In the genomic region with DNA sequence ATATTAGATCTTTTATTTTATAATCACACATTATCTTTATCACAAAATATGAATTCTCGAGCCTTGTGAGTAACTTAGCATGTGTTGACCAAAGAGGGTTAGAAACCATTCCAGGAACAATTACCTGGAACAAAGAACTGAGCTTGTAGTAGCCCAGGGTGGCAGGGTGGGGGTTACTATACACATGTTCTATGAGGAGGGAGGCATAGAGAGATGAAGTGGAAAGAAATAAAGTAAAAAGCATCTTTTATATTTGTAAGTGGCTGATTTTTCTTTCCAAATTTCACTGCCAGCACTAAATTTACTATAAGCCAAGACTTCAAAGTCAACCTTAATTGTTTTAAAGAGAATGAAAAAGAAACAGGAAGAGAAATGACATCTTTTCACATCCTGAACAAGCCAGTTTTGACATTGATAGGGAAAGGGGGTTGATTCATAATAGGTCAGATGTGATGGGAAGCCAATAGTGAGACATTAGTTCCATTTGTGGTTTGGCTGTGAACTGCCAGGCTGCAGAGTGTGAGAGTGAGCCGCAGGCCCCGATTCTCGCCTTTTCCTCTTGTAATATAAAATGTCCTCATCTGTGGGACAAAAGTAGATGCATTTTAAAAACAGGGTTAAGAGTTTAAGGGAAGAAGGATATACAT, we compare ENCODE assay signal across 8 cellular contexts. TPM values are rescaled to one million over a fixed set of nuclear protein-coding genes. Genes with fewer than 3 reads are reported as not detected.
DNase-seq lines count a peak whose midpoint lies in the region; ATAC-seq, FAIRE-seq and TF ChIP-seq lines count a peak whose summit lies in the region.

No MANE protein-coding gene starts in this region.

- peak; percentile 91 for ATAC-seq in HG03159 (IDR thresholded peaks at IDR 0.05; ENCODE audit: unreplicated experiment)
- ATAC-seq in activated CD8-positive, alpha-beta T cell treated with anti-CD3 and anti-CD28 coated beads, Interleukin-2, amount 10 ng/mL, durations not matched to agents 7 days and 5 days: peak; percentile 91

- TF ChIP-seq CTCF in PC-9 (conservative IDR thresholded peaks at IDR 0.05): no peak

- H3K27me3 ChIP-seq in PC-9 (ENCODE audit: insufficient read depth, low read depth): 0 out of 2 replicates have a peak, but pooled peaks cover 12% of the 10 kb centered on the region

- DNase-seq in GM19239 (ENCODE audit: insufficient read length, low spot score) (peak; percentile 48), HK-2 (ENCODE audit: unreplicated experiment) (no peak), GDM1 (lab: John Stamatoyannopoulos, UW) (no peak), PC-9 (no peak), mesenteric fat pad (ENCODE audit: low spot score) (no peak)
- peak; percentile 71 for DNase-seq in activated CD8-positive, alpha-beta T cell treated with anti-CD3 and anti-CD28 coated beads, Interleukin-2, amount 10 ng/mL, durations not matched to agents 7 days and 5 days
- peak in 3 of 4 experiments; percentile 18 to 44 (median 40) for DNase-seq in stimulated activated CD4-positive, alpha-beta T cell treated with anti-CD3 and anti-CD28 coated beads, Interleukin-1b, Interleukin-23, amount 100 ng/mL, for 24 hours (ENCODE audit: low read depth in 4 of 4, low spot score in 1 of 4)

- CTCF ChIA-PET in activated CD8-positive, alpha-beta T cell treated with anti-CD3 and anti-CD28 coated beads, Interleukin-2, amount 10 ng/mL, durations not matched to agents 7 days and 5 days (lab: Charles Lee): interaction anchor here (0.9 to 2.9 kb wide), 12 partner anchors 11 to 169 kb away, joined by 3 to 32 read pairs (median 7); no protein-coding TSS in a partner anchor
- CTCF ChIA-PET in PC-9 (lab: Charles Lee): no interaction called here

- no TSS peak for BruUV-seq in PC-9 (replicated peaks; lab: Mats Ljungman, UMichigan)

- H3K79me2 ChIP-seq in PC-9 (ENCODE audit: low read depth): no peaks in the 10 kb centered on the region

- POLR2A ChIA-PET in activated CD8-positive, alpha-beta T cell treated with anti-CD3 and anti-CD28 coated beads, Interleukin-2, amount 10 ng/mL, durations not matched to agents 7 days and 5 days (lab: Charles Lee): interaction anchor here (0.8 to 3.1 kb wide), 11 partner anchors 9 to 73 kb away, joined by 3 to 20 read pairs (median 5); a partner anchor contains a TSS
- POLR2A ChIA-PET in PC-9 (lab: Charles Lee; ENCODE audit: unreplicated experiment): no interaction called here

- no peaks in the 10 kb centered on the region for H3K36me3 ChIP-seq in PC-9 (ENCODE audit: low read depth)

- no peaks in the 10 kb centered on the region; the same call in 1 of the 2 replicates for H3K9me3 ChIP-seq in PC-9 (ENCODE audit: insufficient read depth, low read depth)

- peaks cover 40% of the 10 kb centered on the region for H3K4me1 Mint-ChIP-seq in activated CD8-positive, alpha-beta T cell treated with anti-CD3 and anti-CD28 coated beads, Interleukin-2, amount 10 ng/mL, durations not matched to agents 7 days and 5 days (ENCODE audit: low read depth)

- H3K4me3 ChIP-seq in PC-9: no peak overlapping the region

- H2AFZ ChIP-seq in PC-9: no peak overlapping the region

- peak overlapping the region; percentile 90 for H3K27ac Mint-ChIP-seq in activated CD8-positive, alpha-beta T cell treated with anti-CD3 and anti-CD28 coated beads, Interleukin-2, amount 10 ng/mL, durations not matched to agents 7 days and 5 days

- H3K36me3 Mint-ChIP-seq in activated CD8-positive, alpha-beta T cell treated with anti-CD3 and anti-CD28 coated beads, Interleukin-2, amount 10 ng/mL, durations not matched to agents 7 days and 5 days (ENCODE audit: low read depth): peaks cover 10% of the 10 kb centered on the region

- no peaks in the 10 kb centered on the region for H3K9me3 Mint-ChIP-seq in activated CD8-positive, alpha-beta T cell treated with anti-CD3 and anti-CD28 coated beads, Interleukin-2, amount 10 ng/mL, durations not matched to agents 7 days and 5 days (ENCODE audit: insufficient read depth)

- H3K4me3 Mint-ChIP-seq in activated CD8-positive, alpha-beta T cell treated with anti-CD3 and anti-CD28 coated beads, Interleukin-2, amount 10 ng/mL, durations not matched to agents 7 days and 5 days: peak overlapping the region; percentile 49

- peaks cover 8% of the 10 kb centered on the region; the same call in 1 of the 2 replicates for H3K9me2 ChIP-seq in PC-9 (ENCODE audit: insufficient read depth)

- H3K27me3 Mint-ChIP-seq in activated CD8-positive, alpha-beta T cell treated with anti-CD3 and anti-CD28 coated beads, Interleukin-2, amount 10 ng/mL, durations not matched to agents 7 days and 5 days (ENCODE audit: low read depth): no peaks in the 10 kb centered on the region

- H3F3A ChIP-seq in PC-9 (ENCODE audit: insufficient read depth, low read depth): no peaks in the 10 kb centered on the region

- intact Hi-C loops in PC-9 (cut with micrococcal nuclease; ENCODE audit: unreplicated experiment): no loop called here

- no peak overlapping the region for H3K4me2 ChIP-seq in PC-9

- peak; percentile 97 for FAIRE-seq in GM19239 (lab: Jason Lieb, UNC)

- H4K20me1 ChIP-seq in PC-9 (ENCODE audit: insufficient read depth): no peaks in the 10 kb centered on the region

- H3K27ac ChIP-seq in PC-9: no peak overlapping the region

- no peaks in the 10 kb centered on the region for H3K4me1 ChIP-seq in PC-9 (replicated peaks; ENCODE audit: insufficient read depth)

RNA-seq across cellular contexts. Expression of a gene that starts 52.7 kb away (rescaled TPM):
- 1 to 10 TPM; 7.5 to 8.2 TPM for total RNA-seq in activated CD8-positive, alpha-beta T cell treated with anti-CD3 and anti-CD28 coated beads, Interleukin-2, amount 10 ng/mL, durations not matched to agents 7 days and 5 days
- total RNA-seq in PC-9 (2021): 0.95 and 1.8 TPM in 2 replicates
- 0.16 TPM for total RNA-seq in mesenteric fat pad

Comparison
In these comparisons a context has a peak if more than half of its experiments do, and no peak if none do; other contexts are left out.
1. DNase-seq: peak in GM19239 (single experiment), activated CD8-positive, alpha-beta T cell treated with anti-CD3 and anti-CD28 coated beads, Interleukin-2, amount 10 ng/mL, durations not matched to agents 7 days and 5 days (single experiment) and stimulated activated CD4-positive, alpha-beta T cell treated with anti-CD3 and anti-CD28 coated beads, Interleukin-1b, Interleukin-23, amount 100 ng/mL, for 24 hours (3 of 4); none in HK-2 (single experiment), GDM1 (single experiment), PC-9 (0 of 2) and mesenteric fat pad (single experiment).